ENCODE assay signal across 17 cellular contexts in the genomic region with DNA sequence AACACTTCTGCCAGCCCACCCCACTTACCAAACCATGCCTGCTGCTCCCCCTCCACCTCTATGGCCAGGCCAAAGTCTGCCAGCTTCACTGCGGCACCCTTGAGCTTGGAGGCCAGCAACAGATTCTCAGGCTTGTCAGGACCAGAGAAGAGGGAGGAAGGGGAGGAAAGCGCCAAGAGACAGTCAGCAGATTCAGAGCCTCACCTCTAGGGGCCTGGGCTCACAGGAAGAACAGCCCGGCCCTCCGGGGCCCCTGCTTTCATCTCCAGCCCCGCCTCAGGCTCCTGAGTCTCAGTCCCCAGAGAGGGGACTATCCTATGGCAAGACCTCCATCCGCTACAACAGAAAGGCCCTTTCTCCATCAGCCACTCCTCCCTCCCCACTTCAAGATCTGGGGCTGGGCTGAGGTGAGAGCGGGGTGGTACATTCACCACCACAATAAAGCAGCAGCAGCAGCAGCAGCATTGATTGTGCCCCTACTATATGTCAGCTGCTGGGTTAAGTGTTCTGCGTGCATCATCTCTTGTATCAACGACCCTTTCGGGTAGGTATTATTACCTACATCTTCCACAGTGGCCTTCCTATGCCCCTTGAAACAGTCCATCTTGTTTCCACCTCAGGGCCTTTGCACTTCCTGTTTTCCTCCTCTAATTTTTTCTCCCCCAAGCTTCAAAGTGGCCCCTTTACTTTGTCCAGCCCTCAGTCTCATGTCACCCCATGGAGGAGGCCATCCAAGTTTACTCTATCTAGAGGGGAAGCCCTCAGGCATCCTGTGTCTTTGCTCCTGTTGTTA. TPM values are rescaled to one million over a fixed set of nuclear protein-coding genes. Genes with fewer than 3 reads are reported as not detected.
"Had no signal": no experiment of that assay in that cellular context is flagged by ENCODE, and none has a peak within 500 bp of the region (broad histone marks: within the 10 kb centered on the region; RNA-seq: fewer than 3 reads in every experiment).

No MANE protein-coding gene starts in this region.

- H3K9me3 ChIP-seq: prostate gland, suprapubic skin had no signal

- H3K27ac ChIP-seq: prostate gland, suprapubic skin had no signal

- H3K4me3 ChIP-seq: prostate gland, suprapubic skin had no signal

- H3K27me3 ChIP-seq: suprapubic skin had no signal

- H3K27me3 Mint-ChIP-seq: type B pancreatic cell had no signal

- H3K36me3 ChIP-seq: prostate gland, suprapubic skin had no signal

- H3K36me3 Mint-ChIP-seq: natural killer cell treated with Interleukin-12 subunit alpha and Interleukin-12 subunit beta and Interleukin-15 and Interleukin-18, amount 100 ng/mL, for 72 hours; type B pancreatic cell had no signal

- ATAC-seq: activated CD4-positive, CD25-positive, alpha-beta regulatory T cell treated with anti-CD3 and anti-CD28 coated beads, Interleukin-2, amount 50 U/mL, for 24 hours; activated T-cell treated with anti-CD3 and anti-CD28 coated beads, Interleukin-2, amount 50 U/mL, for 72 hours; left cardiac atrium; natural killer cell treated with Interleukin-12 subunit alpha and Interleukin-12 subunit beta and Interleukin-15 and Interleukin-18, amount 100 ng/mL, for 72 hours; sciatic nerve had no signal

- DNase-seq: activated T-cell treated with anti-CD3 and anti-CD28 coated beads, Interleukin-2, amount 50 U/mL, for 72 hours; central memory CD4-positive, alpha-beta T cell; cortex of kidney; effector memory CD4-positive, alpha-beta T cell; hippocampal formation; left cardiac atrium; stimulated activated CD4-positive, alpha-beta T cell treated with anti-CD3 and anti-CD28 coated beads, Interleukin-12 subunit alpha, Interleukin-12 subunit beta, amount 100 ng/mL, for 4 hours; stimulated activated CD4-positive, alpha-beta T cell treated with anti-CD3 and anti-CD28 coated beads, Interleukin-2, amount 100 ng/mL, for 48 hours; stimulated activated naive CD4-positive, alpha-beta T cell treated with Interleukin-2 at 50 U/mL for 16 hours had no signal

- H3K9me3 Mint-ChIP-seq: activated T-cell treated with anti-CD3 and anti-CD28 coated beads, Interleukin-2, amount 50 U/mL, for 72 hours; natural killer cell treated with Interleukin-12 subunit alpha and Interleukin-12 subunit beta and Interleukin-15 and Interleukin-18, amount 100 ng/mL, for 72 hours; type B pancreatic cell had no signal

- H3K27ac Mint-ChIP-seq: activated T-cell treated with anti-CD3 and anti-CD28 coated beads, Interleukin-2, amount 50 U/mL, for 72 hours; natural killer cell treated with Interleukin-12 subunit alpha and Interleukin-12 subunit beta and Interleukin-15 and Interleukin-18, amount 100 ng/mL, for 72 hours; type B pancreatic cell had no signal

- H3K4me3 Mint-ChIP-seq: activated T-cell treated with anti-CD3 and anti-CD28 coated beads, Interleukin-2, amount 50 U/mL, for 72 hours; natural killer cell treated with Interleukin-12 subunit alpha and Interleukin-12 subunit beta and Interleukin-15 and Interleukin-18, amount 100 ng/mL, for 72 hours; type B pancreatic cell had no signal

- H3K4me1 ChIP-seq: prostate gland, suprapubic skin had no signal

RNA-seq across cellular contexts. Expression of a gene that starts 36.0 kb away (rescaled TPM):
- total RNA-seq: activated T-cell treated with anti-CD3 and anti-CD28 coated beads, Interleukin-2, amount 50 U/mL, for 72 hours; epithelial cell of proximal tubule; natural killer cell treated with Interleukin-12 subunit alpha and Interleukin-12 subunit beta and Interleukin-15 and Interleukin-18, amount 100 ng/mL, for 72 hours; T-helper 2 cell treated with Interferon-gamma antibody and Interleukin-4, amounts not matched to agents 100 ng/mL and 5 ng/mL, for 36 hours had no signal

RNA-seq across cellular contexts. Expression of a gene that starts 49.1 kb away (rescaled TPM):
- total RNA-seq: activated T-cell treated with anti-CD3 and anti-CD28 coated beads, Interleukin-2, amount 50 U/mL, for 72 hours; natural killer cell treated with Interleukin-12 subunit alpha and Interleukin-12 subunit beta and Interleukin-15 and Interleukin-18, amount 100 ng/mL, for 72 hours; T-helper 2 cell treated with Interferon-gamma antibody and Interleukin-4, amounts not matched to agents 100 ng/mL and 5 ng/mL, for 36 hours had no signal
